Comparison of ENCODE assay signal across 10 cellular contexts in the genomic region with DNA sequence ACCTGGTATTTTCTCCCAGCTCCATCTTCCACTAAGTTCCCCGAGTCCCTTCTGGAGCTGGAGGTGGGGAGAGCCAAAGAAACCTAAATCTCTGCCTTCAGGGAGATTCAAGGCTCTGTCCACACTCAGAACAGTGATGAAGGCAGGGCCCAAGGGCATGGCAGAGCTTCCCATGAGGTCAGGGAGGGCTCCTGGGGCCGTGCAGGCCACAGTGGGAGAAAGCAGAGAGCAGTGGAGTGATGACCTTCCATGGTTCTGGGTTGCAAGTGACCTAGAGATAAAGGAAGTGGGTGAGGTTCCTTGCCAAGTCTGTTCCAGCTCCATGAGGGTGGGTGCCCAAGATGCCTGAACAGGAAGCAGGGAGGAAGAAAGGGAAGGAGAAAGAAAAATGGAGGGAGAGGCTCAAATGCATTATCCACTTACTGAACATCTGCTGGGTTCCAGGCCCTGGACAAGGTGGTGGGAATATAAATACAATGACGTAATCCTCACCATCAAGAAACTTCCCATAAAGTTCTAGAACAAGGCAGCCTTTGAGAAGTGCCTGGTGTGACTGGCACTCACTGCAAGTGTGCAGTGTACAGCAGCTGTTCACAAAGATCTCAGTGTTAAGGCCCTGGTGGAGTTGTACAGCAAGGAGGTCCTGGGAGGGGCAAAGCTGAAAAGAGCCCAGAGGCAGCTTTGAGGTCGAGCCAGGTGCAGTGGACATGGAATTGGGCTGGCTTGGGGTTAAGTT. TPM values are rescaled to one million over a fixed set of nuclear protein-coding genes. Genes with fewer than 3 reads are reported as not detected.
DNase-seq lines count a peak whose midpoint lies in the region; ATAC-seq and TF ChIP-seq lines count a peak whose summit lies in the region.
"Had no signal": no experiment of that assay in that cellular context is flagged by ENCODE, and none has a peak within 500 bp of the region (broad histone marks: within the 10 kb centered on the region; RNA-seq: fewer than 3 reads in every experiment).

No MANE protein-coding gene starts in this region.

- H3K27me3 Mint-ChIP-seq in activated CD8-positive, alpha-beta memory T cell treated with anti-CD3 and anti-CD28 coated beads, Interleukin-2, amount 10 ng/mL, durations not matched to agents 7 days and 5 days, result no peaks in the 10 kb centered on the region
- no peaks in the 10 kb centered on the region for H3K27me3 Mint-ChIP-seq in T-cell
- H3K27me3 Mint-ChIP-seq in stimulated activated memory B cell treated with anti-CD40 and anti-IgM and Interleukin-4, amounts not matched to agents 10 μg/mL and 1 μg/mL and 100 μg/mL, for 72 hours, result no peaks in the 10 kb centered on the region

- ATAC-seq in activated CD8-positive, alpha-beta memory T cell treated with anti-CD3 and anti-CD28 coated beads, Interleukin-2, amount 10 ng/mL, durations not matched to agents 7 days and 5 days, result no peak
- no peak for ATAC-seq in T-cell (replicated peaks in 1 of 4)
- ATAC-seq in left ventricle myocardium superior, result peak; percentile 5
- no peak for ATAC-seq in stimulated activated memory B cell treated with anti-CD40 and anti-IgM and Interleukin-4, amounts not matched to agents 10 μg/mL and 1 μg/mL and 100 μg/mL, for 72 hours
- no peak for ATAC-seq in omental fat pad (ENCODE audit: low FRiP score)

- H3K9me3 Mint-ChIP-seq in activated CD8-positive, alpha-beta memory T cell treated with anti-CD3 and anti-CD28 coated beads, Interleukin-2, amount 10 ng/mL, durations not matched to agents 7 days and 5 days (ENCODE audit: low read depth), result no peaks in the 10 kb centered on the region
- H3K9me3 Mint-ChIP-seq in T-cell, result no peaks in the 10 kb centered on the region
- H3K9me3 Mint-ChIP-seq in stimulated activated memory B cell treated with anti-CD40 and anti-IgM and Interleukin-4, amounts not matched to agents 10 μg/mL and 1 μg/mL and 100 μg/mL, for 72 hours, result no peaks in the 10 kb centered on the region
- H3K9me3 Mint-ChIP-seq: type B pancreatic cell had no signal

- peak overlapping the region; percentile 92 for H3K27ac Mint-ChIP-seq in activated CD8-positive, alpha-beta memory T cell treated with anti-CD3 and anti-CD28 coated beads, Interleukin-2, amount 10 ng/mL, durations not matched to agents 7 days and 5 days
- peak overlapping the region; percentile 85 to 89 for H3K27ac Mint-ChIP-seq in T-cell
- peak overlapping the region; percentile 6 for H3K27ac Mint-ChIP-seq in stimulated activated memory B cell treated with anti-CD40 and anti-IgM and Interleukin-4, amounts not matched to agents 10 μg/mL and 1 μg/mL and 100 μg/mL, for 72 hours
- H3K27ac Mint-ChIP-seq: type B pancreatic cell had no signal

- no peaks in the 10 kb centered on the region for H3K36me3 Mint-ChIP-seq in activated CD8-positive, alpha-beta memory T cell treated with anti-CD3 and anti-CD28 coated beads, Interleukin-2, amount 10 ng/mL, durations not matched to agents 7 days and 5 days
- H3K36me3 Mint-ChIP-seq in T-cell, result peaks cover 12% of the 10 kb centered on the region
- H3K36me3 Mint-ChIP-seq in stimulated activated memory B cell treated with anti-CD40 and anti-IgM and Interleukin-4, amounts not matched to agents 10 μg/mL and 1 μg/mL and 100 μg/mL, for 72 hours, result peaks cover 8% of the 10 kb centered on the region

- POLR2A ChIA-PET in T-cell (lab: Charles Lee), result no interaction called here

- no peak for DNase-seq in activated CD8-positive, alpha-beta memory T cell treated with anti-CD3 and anti-CD28 coated beads, Interleukin-2, amount 10 ng/mL, durations not matched to agents 7 days and 5 days
- DNase-seq in activated CD8-positive, alpha-beta memory T cell treated with anti-CD3 and anti-CD28 coated beads for 24 hours, result no peak
- DNase-seq in T-cell (no peak), left ventricle myocardium superior (no peak), omental fat pad (ENCODE audit: low spot score) (no peak), activated gamma-delta T cell treated with Interleukin-2 at 50 U/mL for 16 hours (no peak), NCI-H2196 (lab: John Stamatoyannopoulos, UW; ENCODE audit: unreplicated experiment) (no peak)
- DNase-seq: NCI-H2029 treated with DMSO at 0.1 percent for 48 hours had no signal

- CTCF ChIA-PET in activated CD8-positive, alpha-beta memory T cell treated with anti-CD3 and anti-CD28 coated beads, Interleukin-2, amount 10 ng/mL, durations not matched to agents 7 days and 5 days (lab: Charles Lee), result interaction anchor here (0.6 to 14.9 kb wide), 5 partner anchors 8 to 85 kb away, joined by 4 to 263 read pairs (median 9); a partner anchor contains a TSS
- CTCF ChIA-PET in T-cell (lab: Charles Lee), result interaction anchor here in 1 of 2 donors (0.6 kb wide), 1 partner anchor 8 kb away, joined by 4 read pairs; no protein-coding TSS in a partner anchor

- no peak for TF ChIP-seq CTCF in omental fat pad (IDR thresholded peaks at IDR 0.05)

- H3K4me1 Mint-ChIP-seq in activated CD8-positive, alpha-beta memory T cell treated with anti-CD3 and anti-CD28 coated beads, Interleukin-2, amount 10 ng/mL, durations not matched to agents 7 days and 5 days, result peaks cover 57% of the 10 kb centered on the region
- H3K4me1 Mint-ChIP-seq in T-cell, result peaks cover 49 to 63% (median 58%) of the 10 kb centered on the region in 3 donors
- peaks cover 65% of the 10 kb centered on the region for H3K4me1 Mint-ChIP-seq in stimulated activated memory B cell treated with anti-CD40 and anti-IgM and Interleukin-4, amounts not matched to agents 10 μg/mL and 1 μg/mL and 100 μg/mL, for 72 hours

- H3K4me3 Mint-ChIP-seq in activated CD8-positive, alpha-beta memory T cell treated with anti-CD3 and anti-CD28 coated beads, Interleukin-2, amount 10 ng/mL, durations not matched to agents 7 days and 5 days, result no peak overlapping the region
- H3K4me3 Mint-ChIP-seq in T-cell, result peak overlapping the region in 1 of 3 donors; percentile 80
- H3K4me3 Mint-ChIP-seq in stimulated activated memory B cell treated with anti-CD40 and anti-IgM and Interleukin-4, amounts not matched to agents 10 μg/mL and 1 μg/mL and 100 μg/mL, for 72 hours, result no peak overlapping the region
- H3K4me3 Mint-ChIP-seq: type B pancreatic cell had no signal

- intact Hi-C loops in left ventricle myocardium superior (cut with micrococcal nuclease), result no loop called here

RNA-seq across cellular contexts. Expression of a gene that starts 13.3 kb away (rescaled TPM):
- total RNA-seq in activated CD8-positive, alpha-beta memory T cell treated with anti-CD3 and anti-CD28 coated beads, Interleukin-2, amount 10 ng/mL, durations not matched to agents 7 days and 5 days, result 1 to 10 TPM; 2.6 to 3.0 TPM
- 10 to 100 TPM in 1 of 5 donors, 1 to 10 TPM in 4; 4.5 to 20.5 (median 7.2) TPM for total RNA-seq in T-cell
- 15.9 TPM for total RNA-seq in left ventricle myocardium superior
- 10 to 100 TPM in 3 of 4 donors, 1 to 10 TPM in 1; 4.0 to 15.6 (median 10.5) TPM for total RNA-seq in omental fat pad

RNA-seq across cellular contexts. Expression of a gene that starts 25.8 kb away (rescaled TPM):
- 10 to 100 TPM; 59.0 to 68.4 TPM for total RNA-seq in activated CD8-positive, alpha-beta memory T cell treated with anti-CD3 and anti-CD28 coated beads, Interleukin-2, amount 10 ng/mL, durations not matched to agents 7 days and 5 days
- 10 to 100 TPM in 4 of 5 donors, 1 to 10 TPM in 1; 7.9 to 37.3 (median 20.8) TPM for total RNA-seq in T-cell
- 0.40 TPM for total RNA-seq in left ventricle myocardium superior
- 1 to 10 TPM in 3 of 4 donors, under 1 TPM in 1; 0.46 to 4.6 (median 2.0) TPM for total RNA-seq in omental fat pad

RNA-seq across cellular contexts. Expression of a gene that starts 57.5 kb away (rescaled TPM):
- 100 to 1,000 TPM; 413 to 525 TPM for total RNA-seq in activated CD8-positive, alpha-beta memory T cell treated with anti-CD3 and anti-CD28 coated beads, Interleukin-2, amount 10 ng/mL, durations not matched to agents 7 days and 5 days
- 100 to 1,000 TPM; 216 to 262 (median 240) TPM for total RNA-seq in T-cell
- 169 TPM for total RNA-seq in left ventricle myocardium superior
- 100 to 1,000 TPM; 193 to 335 (median 207) TPM for total RNA-seq in omental fat pad

Comparison
In these comparisons a context has a peak if more than half of its experiments do, and no peak if none do; other contexts are left out.
1. H3K27ac Mint-ChIP-seq: peak in every context shown above with its lines; median percentile 92 in activated CD8-positive, alpha-beta memory T cell treated with anti-CD3 and anti-CD28 coated beads, Interleukin-2, amount 10 ng/mL, durations not matched to agents 7 days and 5 days; 87 in T-cell; 6 in stimulated activated memory B cell treated with anti-CD40 and anti-IgM and Interleukin-4, amounts not matched to agents 10 μg/mL and 1 μg/mL and 100 μg/mL, for 72 hours.